Comparison of ENCODE assay signal across 1 cellular context in the genomic region with DNA sequence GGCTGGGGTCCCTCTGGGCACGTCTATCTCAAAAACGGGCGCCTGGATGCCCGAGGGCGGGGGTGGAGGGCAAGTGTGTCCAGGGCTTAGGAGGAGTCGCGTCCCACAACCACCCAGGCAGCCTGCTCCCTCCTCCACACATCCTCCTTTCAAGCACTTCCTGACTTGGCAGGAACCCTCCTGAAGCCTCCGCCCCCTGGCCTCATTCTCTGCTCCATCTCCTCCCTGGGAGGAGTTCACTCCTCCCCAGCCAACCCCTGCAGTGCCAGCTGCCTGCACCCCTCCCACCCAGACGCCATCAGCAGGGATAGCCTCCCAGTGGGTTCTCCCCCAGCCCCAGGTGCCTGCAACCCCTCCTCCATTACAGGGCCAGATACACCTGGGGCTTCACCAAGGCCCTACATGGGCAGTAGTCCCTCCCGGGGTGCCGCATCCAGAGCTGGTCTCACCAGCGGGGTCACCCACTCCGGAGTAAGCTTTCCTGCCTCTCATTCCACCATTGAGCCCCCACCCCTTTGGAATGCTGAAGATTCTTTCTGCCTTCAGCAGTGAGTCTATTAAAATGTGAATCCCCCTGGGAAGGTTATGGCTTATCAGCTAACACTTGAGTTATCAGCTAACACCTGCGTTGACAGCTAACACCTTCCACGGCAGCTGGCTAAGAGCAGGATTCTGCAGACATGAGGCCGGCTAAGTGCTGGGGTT.
TF ChIP-seq lines count a peak whose summit lies in the region.

No MANE protein-coding gene starts in this region.

TF ChIP-seq in IMR-90, 13 proteins besides CTCF, POLR2A, EP300 and RAD21:
- no peak for TF ChIP-seq RFX5 (IDR thresholded peaks at IDR 0.05; ENCODE audit: low read depth, low read length)
- no peak for TF ChIP-seq MXI1 (IDR thresholded peaks at IDR 0.05; ENCODE audit: borderline replicate concordance, low read depth, low read length)
